ENCODE assay signal across 20 cellular contexts in genomic region chrX:51874123-51874522, GRCh38. TPM values are rescaled to one million over a fixed set of nuclear protein-coding genes. Genes with fewer than 3 reads are reported as not detected.
DNase-seq lines count a peak whose midpoint lies in the region; ATAC-seq lines count a peak whose summit lies in the region.
"Had no signal": no experiment of that assay in that cellular context is flagged by ENCODE, and none has a peak within 500 bp of the region (broad histone marks: within the 10 kb centered on the region; RNA-seq: fewer than 3 reads in every experiment).

No MANE protein-coding gene starts in this region.

- H3K27ac Mint-ChIP-seq in activated naive CD4-positive, alpha-beta T cell treated with anti-CD3 and anti-CD28 coated beads, Interleukin-2, amount 10 ng/mL, durations not matched to agents 7 days and 5 days = peak overlapping the region; percentile 75
- H3K27ac Mint-ChIP-seq in activated naive CD4-positive, alpha-beta T cell treated with anti-CD3 and anti-CD28 coated beads for 36 hours = no peak overlapping the region
- H3K27ac Mint-ChIP-seq in memory B cell = peak overlapping the region; percentile 51
- H3K27ac Mint-ChIP-seq: CD4-positive, alpha-beta memory T cell; GM23338; HFFc6 had no signal

- CTCF ChIA-PET in activated naive CD4-positive, alpha-beta T cell treated with anti-CD3 and anti-CD28 coated beads, Interleukin-2, amount 10 ng/mL, durations not matched to agents 7 days and 5 days (lab: Charles Lee) = no interaction called here
- CTCF ChIA-PET in activated naive CD4-positive, alpha-beta T cell treated with anti-CD3 and anti-CD28 coated beads for 36 hours (lab: Charles Lee) = interaction anchor here (1.7 kb wide), 1 partner anchor 13 kb away, joined by 3 read pairs; no protein-coding TSS in a partner anchor

- no peak overlapping the region for H3K4me3 Mint-ChIP-seq in activated naive CD4-positive, alpha-beta T cell treated with anti-CD3 and anti-CD28 coated beads, Interleukin-2, amount 10 ng/mL, durations not matched to agents 7 days and 5 days
- H3K4me3 Mint-ChIP-seq in activated naive CD4-positive, alpha-beta T cell treated with anti-CD3 and anti-CD28 coated beads for 36 hours = no peak overlapping the region
- H3K4me3 Mint-ChIP-seq in memory B cell = no peak overlapping the region
- H3K4me3 Mint-ChIP-seq: CD14-positive monocyte; CD4-positive, alpha-beta memory T cell; GM23338; HFFc6 had no signal

- no peaks in the 10 kb centered on the region for H3K27me3 Mint-ChIP-seq in activated naive CD4-positive, alpha-beta T cell treated with anti-CD3 and anti-CD28 coated beads, Interleukin-2, amount 10 ng/mL, durations not matched to agents 7 days and 5 days
- H3K27me3 Mint-ChIP-seq in activated naive CD4-positive, alpha-beta T cell treated with anti-CD3 and anti-CD28 coated beads for 36 hours (ENCODE audit: low read depth) = no peaks in the 10 kb centered on the region
- H3K27me3 Mint-ChIP-seq in memory B cell = no peaks in the 10 kb centered on the region
- H3K27me3 Mint-ChIP-seq: CD4-positive, alpha-beta memory T cell had no signal

- no peaks in the 10 kb centered on the region for H3K4me1 Mint-ChIP-seq in activated naive CD4-positive, alpha-beta T cell treated with anti-CD3 and anti-CD28 coated beads, Interleukin-2, amount 10 ng/mL, durations not matched to agents 7 days and 5 days
- peaks cover 10% of the 10 kb centered on the region for H3K4me1 Mint-ChIP-seq in activated naive CD4-positive, alpha-beta T cell treated with anti-CD3 and anti-CD28 coated beads for 36 hours (ENCODE audit: low read depth)
- H3K4me1 Mint-ChIP-seq in memory B cell = peaks cover 15% of the 10 kb centered on the region

- H3K9me3 Mint-ChIP-seq in activated naive CD4-positive, alpha-beta T cell treated with anti-CD3 and anti-CD28 coated beads, Interleukin-2, amount 10 ng/mL, durations not matched to agents 7 days and 5 days = no peaks in the 10 kb centered on the region
- H3K9me3 Mint-ChIP-seq in activated naive CD4-positive, alpha-beta T cell treated with anti-CD3 and anti-CD28 coated beads for 36 hours = no peaks in the 10 kb centered on the region
- H3K9me3 Mint-ChIP-seq in memory B cell = no peaks in the 10 kb centered on the region
- H3K9me3 Mint-ChIP-seq: CD4-positive, alpha-beta memory T cell; GM23338; HFFc6 had no signal

- intact Hi-C loops in activated naive CD4-positive, alpha-beta T cell treated with anti-CD3 and anti-CD28 coated beads for 36 hours (cut with micrococcal nuclease) = no loop called here

- H3K36me3 Mint-ChIP-seq in activated naive CD4-positive, alpha-beta T cell treated with anti-CD3 and anti-CD28 coated beads, Interleukin-2, amount 10 ng/mL, durations not matched to agents 7 days and 5 days = peaks cover 3% of the 10 kb centered on the region
- H3K36me3 Mint-ChIP-seq in activated naive CD4-positive, alpha-beta T cell treated with anti-CD3 and anti-CD28 coated beads for 36 hours (ENCODE audit: low read depth) = peaks cover 8% of the 10 kb centered on the region
- peaks cover 10% of the 10 kb centered on the region for H3K36me3 Mint-ChIP-seq in memory B cell
- H3K36me3 Mint-ChIP-seq: CD14-positive monocyte had no signal

- no peak for DNase-seq in activated naive CD4-positive, alpha-beta T cell treated with anti-CD3 and anti-CD28 coated beads, Interleukin-2, amount 10 ng/mL, durations not matched to agents 7 days and 5 days
- no peak for DNase-seq in activated naive CD4-positive, alpha-beta T cell treated with anti-CD3 and anti-CD28 coated beads for 36 hours
- DNase-seq in memory B cell (ENCODE audit: low spot score in 2 of 2) (no peak), T-helper 9 cell (no peak)
- DNase-seq: AML-193; CD4-positive, alpha-beta memory T cell; DMS153; DMS79; GDM1; HFFc6; IMR-90 had no signal

- peak; percentile 63 for ATAC-seq in GM18868 (IDR thresholded peaks at IDR 0.05; ENCODE audit: unreplicated experiment)
- ATAC-seq in HG03565 (IDR thresholded peaks at IDR 0.05; ENCODE audit: unreplicated experiment) = peak; percentile 65
- peak; percentile 38 for ATAC-seq in memory B cell (ENCODE audit: low read depth)
- no peak for ATAC-seq in HG02885 (IDR thresholded peaks at IDR 0.05; ENCODE audit: poor library complexity, unreplicated experiment)
- no peak for ATAC-seq in HG02588 (IDR thresholded peaks at IDR 0.05; ENCODE audit: unreplicated experiment)
- ATAC-seq: A549, GM23338, HCT116, K562 had no signal

RNA-seq across cellular contexts. Expression of gene MAGED1, which starts 19.3 kb away (rescaled TPM):
- total RNA-seq in activated naive CD4-positive, alpha-beta T cell treated with anti-CD3 and anti-CD28 coated beads for 36 hours = 10 to 100 TPM; 33.0 to 34.6 TPM

Comparison
In these comparisons a context has a peak if more than half of its experiments do, and no peak if none do; other contexts are left out.
1. ATAC-seq: peak in GM18868 (single experiment), HG03565 (single experiment) and memory B cell (single experiment); none in HG02885 (single experiment) and HG02588 (single experiment).